9 cellular contexts compared by ENCODE assay signal in genomic region chr4:21320034-21320433, GRCh38.
"Had no signal": no experiment of that assay in that cellular context is flagged by ENCODE, and none has a peak within 500 bp of the region (broad histone marks: within the 10 kb centered on the region; RNA-seq: fewer than 3 reads in every experiment).

No MANE protein-coding gene starts in this region.

- H3K27ac ChIP-seq: GM23248 had no signal

- H2AFZ ChIP-seq: GM23248, GM23338 had no signal

- H3K9ac ChIP-seq: GM23248 had no signal

- H3K4me2 ChIP-seq: GM23338 had no signal

- H3K4me1 ChIP-seq: HAP-1 had no signal

- ATAC-seq: GM23338, HCT116 had no signal

- H3K4me3 ChIP-seq: GM23248, GM23338, HAP-1 had no signal

- H3K36me3 ChIP-seq: HAP-1 had no signal

- DNase-seq: GM23248, GOT3, H7, H9, HCEC 1CT, HFFc6 had no signal

- H3K9me3 ChIP-seq: HAP-1 had no signal
